1 cellular context compared by ENCODE assay signal in the genomic region with DNA sequence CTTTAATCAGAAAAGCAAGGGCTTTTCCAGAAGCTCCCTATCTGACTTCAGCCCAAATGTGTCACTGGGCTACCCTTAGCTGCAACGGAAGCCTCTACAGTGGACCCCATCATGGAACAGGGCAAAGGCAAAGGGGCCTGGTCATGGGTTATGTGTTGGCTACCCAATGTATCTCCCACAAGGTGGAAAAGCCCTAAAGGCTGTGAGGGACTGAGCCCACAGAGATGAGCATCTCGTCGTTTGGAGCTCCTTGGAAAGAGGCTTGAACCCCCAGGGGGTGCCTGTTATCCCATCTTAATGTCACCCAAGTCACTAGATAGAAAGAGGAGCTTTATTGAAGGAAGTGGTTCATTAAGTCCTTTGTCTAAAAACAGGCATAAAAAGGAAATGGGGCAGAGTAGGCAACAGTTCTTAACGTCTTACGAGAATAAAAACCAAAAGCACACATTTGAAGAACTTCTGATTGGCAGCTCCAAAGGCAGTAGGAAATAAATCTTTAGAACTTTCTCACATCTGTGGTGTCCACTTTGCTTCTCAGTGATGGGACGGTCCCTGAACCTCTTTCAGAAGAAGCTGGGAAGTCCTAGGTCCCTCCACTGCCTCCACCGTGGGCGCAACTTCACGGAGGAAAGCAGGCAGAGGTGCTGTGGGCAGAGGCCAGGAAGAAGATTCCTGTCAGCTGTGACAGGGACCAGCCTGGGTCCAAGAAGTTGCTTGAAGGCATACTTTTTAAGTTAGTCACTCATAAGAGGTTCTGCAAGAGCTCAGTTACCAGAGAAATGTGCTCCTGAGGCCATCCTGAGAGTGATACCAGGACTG.
TF ChIP-seq lines count a peak whose summit lies in the region.

No MANE protein-coding gene starts in this region.

TF ChIP-seq in SK-N-SH, 30 proteins besides CTCF, POLR2A, EP300 and RAD21 (continued from another document):
- TF ChIP-seq REST (IDR thresholded peaks at IDR 0.05; ENCODE audit: low read depth, low read length) = no peak
- TF ChIP-seq GATA2 (CRISPR knock-in tag; IDR thresholded peaks at IDR 0.05) = no peak
- no peak for TF ChIP-seq TAF1 (IDR thresholded peaks at IDR 0.05; ENCODE audit: borderline replicate concordance, low read depth, low read length)
- no peak for TF ChIP-seq CHD2 (IDR thresholded peaks at IDR 0.05; ENCODE audit: low read length, partially characterized antibody)
- no peak for TF ChIP-seq EZH2phosphoT487 (IDR thresholded peaks at IDR 0.05; ENCODE audit: borderline replicate concordance, low read depth)
- TF ChIP-seq MXI1 (IDR thresholded peaks at IDR 0.05; ENCODE audit: low read depth, low read length) = no peak
- no peak for TF ChIP-seq FOXJ3 (CRISPR knock-in tag; IDR thresholded peaks at IDR 0.05)
- TF ChIP-seq RXRA (IDR thresholded peaks at IDR 0.05; ENCODE audit: borderline replicate concordance, low read depth) = no peak
- no peak for TF ChIP-seq GABPA (IDR thresholded peaks at IDR 0.05; ENCODE audit: low read depth)
- no peak for TF ChIP-seq RCOR1 (IDR thresholded peaks at IDR 0.05; ENCODE audit: low read length)
- TF ChIP-seq SIN3A (IDR thresholded peaks at IDR 0.05; ENCODE audit: borderline replicate concordance, low read depth, low read length) = no peak
- TF ChIP-seq, protein P1, sequence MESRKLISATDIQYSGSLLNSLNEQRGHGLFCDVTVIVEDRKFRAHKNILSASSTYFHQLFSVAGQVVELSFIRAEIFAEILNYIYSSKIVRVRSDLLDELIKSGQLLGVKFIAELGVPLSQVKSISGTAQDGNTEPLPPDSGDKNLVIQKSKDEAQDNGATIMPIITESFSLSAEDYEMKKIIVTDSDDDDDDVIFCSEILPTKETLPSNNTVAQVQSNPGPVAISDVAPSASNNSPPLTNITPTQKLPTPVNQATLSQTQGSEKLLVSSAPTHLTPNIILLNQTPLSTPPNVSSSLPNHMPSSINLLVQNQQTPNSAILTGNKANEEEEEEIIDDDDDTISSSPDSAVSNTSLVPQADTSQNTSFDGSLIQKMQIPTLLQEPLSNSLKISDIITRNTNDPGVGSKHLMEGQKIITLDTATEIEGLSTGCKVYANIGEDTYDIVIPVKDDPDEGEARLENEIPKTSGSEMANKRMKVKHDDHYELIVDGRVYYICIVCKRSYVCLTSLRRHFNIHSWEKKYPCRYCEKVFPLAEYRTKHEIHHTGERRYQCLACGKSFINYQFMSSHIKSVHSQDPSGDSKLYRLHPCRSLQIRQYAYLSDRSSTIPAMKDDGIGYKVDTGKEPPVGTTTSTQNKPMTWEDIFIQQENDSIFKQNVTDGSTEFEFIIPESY (IDR thresholded peaks at IDR 0.05; ENCODE audit: borderline replicate concordance, low read depth) = no peak
- TF ChIP-seq, protein P2, sequence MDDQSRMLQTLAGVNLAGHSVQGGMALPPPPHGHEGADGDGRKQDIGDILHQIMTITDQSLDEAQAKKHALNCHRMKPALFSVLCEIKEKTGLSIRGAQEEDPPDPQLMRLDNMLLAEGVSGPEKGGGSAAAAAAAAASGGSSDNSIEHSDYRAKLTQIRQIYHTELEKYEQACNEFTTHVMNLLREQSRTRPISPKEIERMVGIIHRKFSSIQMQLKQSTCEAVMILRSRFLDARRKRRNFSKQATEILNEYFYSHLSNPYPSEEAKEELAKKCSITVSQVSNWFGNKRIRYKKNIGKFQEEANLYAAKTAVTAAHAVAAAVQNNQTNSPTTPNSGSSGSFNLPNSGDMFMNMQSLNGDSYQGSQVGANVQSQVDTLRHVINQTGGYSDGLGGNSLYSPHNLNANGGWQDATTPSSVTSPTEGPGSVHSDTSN (IDR thresholded peaks at IDR 0.05) = peak; percentile 63
- TF ChIP-seq SMC3 (IDR thresholded peaks at IDR 0.05; ENCODE audit: low read depth, low read length) = no peak
- TF ChIP-seq, protein P3, sequence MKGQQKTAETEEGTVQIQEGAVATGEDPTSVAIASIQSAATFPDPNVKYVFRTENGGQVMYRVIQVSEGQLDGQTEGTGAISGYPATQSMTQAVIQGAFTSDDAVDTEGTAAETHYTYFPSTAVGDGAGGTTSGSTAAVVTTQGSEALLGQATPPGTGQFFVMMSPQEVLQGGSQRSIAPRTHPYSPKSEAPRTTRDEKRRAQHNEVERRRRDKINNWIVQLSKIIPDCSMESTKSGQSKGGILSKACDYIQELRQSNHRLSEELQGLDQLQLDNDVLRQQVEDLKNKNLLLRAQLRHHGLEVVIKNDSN (IDR thresholded peaks at IDR 0.05; ENCODE audit: borderline replicate concordance, low read depth) = no peak
- TF ChIP-seq FOXM1 (IDR thresholded peaks at IDR 0.05; ENCODE audit: low read depth) = no peak
- no peak for TF ChIP-seq POLR2AphosphoS5 (IDR thresholded peaks at IDR 0.05; ENCODE audit: low read depth, low read length)
- TF ChIP-seq MAX (IDR thresholded peaks at IDR 0.05; ENCODE audit: low read depth) = no peak
- TF ChIP-seq ELF1 (IDR thresholded peaks at IDR 0.05) = no peak
- no peak for TF ChIP-seq NRF1 (IDR thresholded peaks at IDR 0.05; ENCODE audit: low read depth, low read length)
- no peak for TF ChIP-seq RFX5 (IDR thresholded peaks at IDR 0.05; ENCODE audit: low read length)
- TF ChIP-seq, protein P4, sequence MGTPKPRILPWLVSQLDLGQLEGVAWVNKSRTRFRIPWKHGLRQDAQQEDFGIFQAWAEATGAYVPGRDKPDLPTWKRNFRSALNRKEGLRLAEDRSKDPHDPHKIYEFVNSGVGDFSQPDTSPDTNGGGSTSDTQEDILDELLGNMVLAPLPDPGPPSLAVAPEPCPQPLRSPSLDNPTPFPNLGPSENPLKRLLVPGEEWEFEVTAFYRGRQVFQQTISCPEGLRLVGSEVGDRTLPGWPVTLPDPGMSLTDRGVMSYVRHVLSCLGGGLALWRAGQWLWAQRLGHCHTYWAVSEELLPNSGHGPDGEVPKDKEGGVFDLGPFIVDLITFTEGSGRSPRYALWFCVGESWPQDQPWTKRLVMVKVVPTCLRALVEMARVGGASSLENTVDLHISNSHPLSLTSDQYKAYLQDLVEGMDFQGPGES (IDR thresholded peaks at IDR 0.05; ENCODE audit: low read depth, low read length) = no peak
- TF ChIP-seq TEAD4 (IDR thresholded peaks at IDR 0.05; ENCODE audit: borderline replicate concordance, insufficient read depth) = no peak
- TF ChIP-seq TCF12 (IDR thresholded peaks at IDR 0.05) = peak; percentile 73
- 0 out of 2 replicates have a peak, but pooled peaks have one; percentile 33 for TF ChIP-seq NFIC (IDR thresholded peaks at IDR 0.05; ENCODE audit: borderline replicate concordance)
- no peak for TF ChIP-seq MEF2A (IDR thresholded peaks at IDR 0.05; ENCODE audit: borderline replicate concordance, low read depth)
- peak; percentile 10; the same call in 1 of the 2 replicates for TF ChIP-seq FOSL2 (IDR thresholded peaks at IDR 0.05; ENCODE audit: borderline replicate concordance, low read depth)
- no peak for TF ChIP-seq USF2 (IDR thresholded peaks at IDR 0.05; ENCODE audit: borderline replicate concordance, low read depth, low read length)
- no peak for TF ChIP-seq YY1 (IDR thresholded peaks at IDR 0.05; ENCODE audit: low read depth)
